In the genomic region with DNA sequence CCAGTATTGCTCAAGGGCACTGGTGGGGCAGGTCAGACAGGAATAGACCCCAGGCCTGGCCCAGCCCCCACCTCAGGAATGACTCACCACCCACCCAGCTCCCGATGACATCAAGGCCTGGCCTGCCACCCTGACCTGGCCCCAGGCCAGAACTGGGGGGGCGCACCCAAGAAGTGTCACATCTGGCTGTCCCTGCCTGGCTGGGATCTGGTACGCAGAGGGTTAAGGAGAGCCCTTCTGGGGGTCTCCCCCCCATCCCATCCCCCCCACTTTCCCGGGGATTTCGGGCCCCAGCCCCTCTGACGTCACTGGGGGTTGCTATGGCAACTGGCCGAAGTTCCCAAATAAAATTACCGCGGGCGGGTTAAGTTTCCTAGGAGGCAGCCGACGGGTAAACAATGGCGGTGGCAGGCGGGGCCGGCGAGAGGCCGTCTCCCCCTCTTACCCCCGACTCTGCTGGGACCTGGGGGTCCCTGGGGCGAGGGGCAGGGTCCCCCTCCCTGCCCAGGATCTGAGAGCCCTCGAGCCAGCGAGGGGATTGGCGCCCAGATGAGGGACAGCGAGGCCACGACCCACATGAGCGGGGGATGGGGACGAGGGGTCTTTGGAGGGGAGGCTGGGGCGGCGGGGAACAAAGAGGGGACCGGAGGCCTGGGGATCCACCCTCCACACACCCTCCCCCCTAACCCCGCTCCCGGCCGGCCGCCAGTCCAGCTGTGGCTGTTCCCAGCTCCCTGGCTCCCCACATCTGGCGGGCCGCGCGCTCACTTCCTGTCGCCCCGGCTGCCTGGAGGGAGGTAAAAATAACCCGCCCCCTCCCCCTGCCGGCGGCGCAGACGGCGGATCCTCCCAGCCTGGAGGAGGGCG, we compare ENCODE assay signal across 8 cellular contexts. TPM values are rescaled to one million over a fixed set of nuclear protein-coding genes. Genes with fewer than 3 reads are reported as not detected.
A peak's percentile ranks its signal among the peaks of the same experiment; 100 is the strongest.
DNase-seq lines count a peak whose midpoint lies in the region; ATAC-seq and TF ChIP-seq lines count a peak whose summit lies in the region.

No MANE protein-coding gene starts in this region.

- peak overlapping the region; percentile 70 for H3K4me3 Mint-ChIP-seq in progenitor cell of endocrine pancreas (ENCODE audit: low read depth)

- 0% methylated on average over 46 of the region's 46 CpGs for WGBS in heart right ventricle, 2 donors
- WGBS in upper lobe of left lung, 2 donors = 0% methylated on average over 15 to 22 of the region's 46 CpGs

- H3K4me1 ChIP-seq in HAP-1 (peaks cover 33% of the 10 kb centered on the region), adipocyte (ENCODE audit: control insufficient read depth, insufficient read depth, low read length) (peaks cover 48% of the 10 kb centered on the region), heart right ventricle (peaks cover 33 to 80% (median 68%) of the 10 kb centered on the region in 9 donors), upper lobe of left lung (peaks cover 59 to 88% (median 81%) of the 10 kb centered on the region in 4 donors)

- H3K27me3 ChIP-seq in HAP-1 (ENCODE audit: low read depth) (no peaks in the 10 kb centered on the region), adipocyte (replicated peaks; ENCODE audit: control insufficient read depth, insufficient read depth, low read length) (no peaks in the 10 kb centered on the region), heart right ventricle (no peaks in the 10 kb centered on the region), upper lobe of left lung (no peaks in the 10 kb centered on the region)

- peak in 3 of 4 donors; percentile 35 to 93 (median 86) for TF ChIP-seq POLR2A in upper lobe of left lung (IDR thresholded peaks at IDR 0.05)

- H3K9me3 Mint-ChIP-seq in progenitor cell of endocrine pancreas (ENCODE audit: low read depth) = no peaks in the 10 kb centered on the region

- H3K4me1 Mint-ChIP-seq in progenitor cell of endocrine pancreas (ENCODE audit: low read depth) = peaks cover 31% of the 10 kb centered on the region

- in situ Hi-C loops in HAP-1 (cut with MboI; ENCODE audit: low sequenced_read_pairs) = no loop called here

- TF ChIP-seq CTCF in heart right ventricle (IDR thresholded peaks at IDR 0.05) (peak in 7 of 9 donors; percentile 31 to 56 (median 45)), progenitor cell of endocrine pancreas (IDR thresholded peaks at IDR 0.05; ENCODE audit: unreplicated experiment) (peak; percentile 16), upper lobe of left lung (IDR thresholded peaks at IDR 0.05) (peak; percentile 22 to 66 (median 58))

- H3K9me3 ChIP-seq in HAP-1 (no peaks in the 10 kb centered on the region), adipocyte (ENCODE audit: control insufficient read depth, low read length) (no peaks in the 10 kb centered on the region), heart right ventricle (no peaks in the 10 kb centered on the region), upper lobe of left lung (no peaks in the 10 kb centered on the region)

- peak; percentile 20 to 81 (median 64) for TF ChIP-seq EP300 in upper lobe of left lung (IDR thresholded peaks at IDR 0.05)

- ATAC-seq in heart right ventricle (peak; percentile 65 to 80 (median 76)), upper lobe of left lung (ENCODE audit: low FRiP score in 2 of 2) (peak; percentile 74 to 78)

- peak overlapping the region; percentile 91 for H3K9ac ChIP-seq in adipocyte (ENCODE audit: low read length)

- H3K4me3 ChIP-seq in HAP-1 (peak overlapping the region; percentile 48), adipocyte (ENCODE audit: low read length) (peak overlapping the region; percentile 79), heart right ventricle (peak overlapping the region in 9 of 10 donors; percentile 37 to 64 (median 58)), upper lobe of left lung (peak overlapping the region in 3 of 4 donors; percentile 47 to 62 (median 50))

- DNase-seq in EL = peak; percentile 92
- peak; percentile 76 to 92 for DNase-seq in HAP-1 (ENCODE audit: low spot score in 2 of 2)
- peak; percentile 82 for DNase-seq in NAMALWA (ENCODE audit: low spot score)
- DNase-seq in SW 1271 (lab: John Stamatoyannopoulos, UW) = peak; percentile 84 to 91
- peak; percentile 97 for DNase-seq in adipocyte (ENCODE audit: low read depth)
- DNase-seq in heart right ventricle = peak; percentile 98
- DNase-seq in progenitor cell of endocrine pancreas (ENCODE audit: low spot score, unreplicated experiment) = peak; percentile 78
- DNase-seq in upper lobe of left lung = peak; percentile 93 to 98

- no peaks in the 10 kb centered on the region for H3K36me3 Mint-ChIP-seq in progenitor cell of endocrine pancreas (ENCODE audit: insufficient read depth)

- H3K36me3 ChIP-seq in HAP-1 (replicated peaks) (no peaks in the 10 kb centered on the region), adipocyte (ENCODE audit: control insufficient read depth, insufficient read depth, low read length, severe bottlenecking) (no peaks in the 10 kb centered on the region), heart right ventricle (no peaks in the 10 kb centered on the region), upper lobe of left lung (no peaks in the 10 kb centered on the region)

- H3K27ac Mint-ChIP-seq in progenitor cell of endocrine pancreas = peak overlapping the region; percentile 100

- H3K27ac ChIP-seq in heart right ventricle (peak overlapping the region; percentile 92 to 100 (median 99)), upper lobe of left lung (peak overlapping the region; percentile 99 to 100 (median 100))

- intact Hi-C loops in heart right ventricle (cut with DNase I) = loop anchor here in 5 of 10 donors (5.0 to 10.0 kb wide), 3 partner anchors 682 to 695 kb away; a partner anchor contains a TSS

- H3K27me3 Mint-ChIP-seq in progenitor cell of endocrine pancreas = no peaks in the 10 kb centered on the region

RNA-seq across cellular contexts. Expression of a gene that starts 29.7 kb away (rescaled TPM):
- total RNA-seq in heart right ventricle (1 to 10 TPM in 3 of 10 donors, under 1 TPM in 3, not detected in 4; 0.37 to 1.5 (median 0.98) TPM), progenitor cell of endocrine pancreas (9.5 and 10.5 TPM in 2 replicates), upper lobe of left lung (1 to 10 TPM in 2 of 6 donors, not detected in 4; 1.3 to 5.2 TPM)
- 1 to 10 TPM in 1 of 2 donors, under 1 TPM in 1; 0.41 to 2.9 TPM for polyA plus RNA-seq in heart right ventricle

RNA-seq across cellular contexts. Expression of a gene that starts 52.0 kb away (rescaled TPM):
- total RNA-seq in heart right ventricle (1 to 10 TPM; 2.1 to 7.1 (median 3.0) TPM), progenitor cell of endocrine pancreas (30.9 and 34.6 TPM in 2 replicates), upper lobe of left lung (10 to 100 TPM in 4 of 6 donors, 1 to 10 TPM in 2; 7.3 to 22.6 (median 10.1) TPM)
- 1 to 10 TPM; 1.2 to 1.5 TPM for polyA plus RNA-seq in heart right ventricle

RNA-seq across cellular contexts. Expression of a gene that starts 58.7 kb away (rescaled TPM):
- total RNA-seq in heart right ventricle (under 1 TPM in 8 of 10 donors, not detected in 2; 0.19 to 0.88 (median 0.63) TPM), progenitor cell of endocrine pancreas (6.1 and 8.9 TPM in 2 replicates), upper lobe of left lung (1 to 10 TPM in 5 of 6 donors, under 1 TPM in 1; 0.46 to 4.4 (median 2.1) TPM)
- polyA plus RNA-seq in heart right ventricle = 1 to 10 TPM in 1 of 2 donors, under 1 TPM in 1; 0.38 to 2.0 TPM

RNA-seq across cellular contexts. Expression of a gene that starts 58.7 kb away (rescaled TPM):
- 10 to 100 TPM; 13.2 to 30.2 (median 19.0) TPM for total RNA-seq in heart right ventricle
- polyA plus RNA-seq in heart right ventricle = 10 to 100 TPM; 16.5 to 49.8 TPM
- 69.4 and 74.0 TPM in 2 replicates for total RNA-seq in progenitor cell of endocrine pancreas
- 10 to 100 TPM; 30.4 to 95.3 (median 35.3) TPM for total RNA-seq in upper lobe of left lung

Comparison
In these comparisons a context has a peak if more than half of its experiments do, and no peak if none do; other contexts are left out.
1. Peak in every context shown above with its lines: DNase-seq, ATAC-seq, H3K4me3 ChIP-seq and H3K27ac ChIP-seq.